Comparison of ENCODE assay signal across 21 cellular contexts in genomic region chr9:22514866-22515265, GRCh38.
"Had no signal": no experiment of that assay in that cellular context is flagged by ENCODE, and none has a peak within 500 bp of the region (broad histone marks: within the 10 kb centered on the region; RNA-seq: fewer than 3 reads in every experiment).

No MANE protein-coding gene starts in this region.

- ATAC-seq: activated CD4-positive, alpha-beta T cell treated with anti-CD3 and anti-CD28 coated beads for 36 hours; left lung; right cardiac atrium; WTC11 had no signal

- H3K4me3 Mint-ChIP-seq: activated CD4-positive, alpha-beta memory T cell treated with anti-CD3 and anti-CD28 coated beads for 36 hours; activated CD4-positive, alpha-beta T cell treated with anti-CD3 and anti-CD28 coated beads for 36 hours; activated naive CD8-positive, alpha-beta T cell; activated T-helper 1 cell treated with anti-CD3 and anti-CD28 coated beads, Interleukin-12 subunit alpha, Interleukin-12 subunit beta, Interleukin-2, Interleukin-4 antibody, amounts not matched to agents 30 ng/mL and 10 ng/mL and 1 ng/mL, durations not matched to agents 14 hours and 24 hours and 36 hours; neural crest cell; WTC11 had no signal

- H3K4me1 ChIP-seq: left lung, prostate gland, stomach, vagina had no signal

- H3K36me3 ChIP-seq: cardiac muscle cell, left lung, prostate gland, stomach, vagina had no signal

- H3K27ac ChIP-seq: cardiac muscle cell, left lung, prostate gland, skin epidermis, stomach, vagina had no signal

- H3K27me3 Mint-ChIP-seq: activated CD4-positive, alpha-beta memory T cell treated with anti-CD3 and anti-CD28 coated beads for 36 hours; activated naive CD8-positive, alpha-beta T cell had no signal

- H3K36me3 Mint-ChIP-seq: activated CD4-positive, alpha-beta memory T cell treated with anti-CD3 and anti-CD28 coated beads for 36 hours; activated naive CD8-positive, alpha-beta T cell had no signal

- H3K27me3 ChIP-seq: cardiac muscle cell, left lung, stomach, vagina had no signal

- H3K9me3 Mint-ChIP-seq: activated CD4-positive, alpha-beta memory T cell treated with anti-CD3 and anti-CD28 coated beads for 36 hours; activated T-helper 1 cell treated with anti-CD3 and anti-CD28 coated beads, Interleukin-12 subunit alpha, Interleukin-12 subunit beta, Interleukin-2, Interleukin-4 antibody, amounts not matched to agents 30 ng/mL and 10 ng/mL and 1 ng/mL, durations not matched to agents 14 hours and 24 hours and 36 hours had no signal

- H3K9me3 ChIP-seq: left lung, prostate gland, stomach, vagina had no signal

- H3K4me1 Mint-ChIP-seq: activated CD4-positive, alpha-beta T cell treated with anti-CD3 and anti-CD28 coated beads for 36 hours; neural crest cell; WTC11 had no signal

- DNase-seq: activated CD4-positive, alpha-beta memory T cell treated with anti-CD3 and anti-CD28 coated beads for 36 hours; activated CD4-positive, alpha-beta T cell treated with anti-CD3 and anti-CD28 coated beads for 36 hours; activated T-cell treated with anti-CD3 and anti-CD28 coated beads for 4 hours; dermis blood vessel endothelial cell; effector memory CD4-positive, alpha-beta T cell; foreskin melanocyte; kidney; left lung; right cardiac atrium; stimulated activated CD4-positive, alpha-beta T cell treated with anti-CD3 and anti-CD28 coated beads, Interleukin-15, amount 100 ng/mL, for 24 hours; stimulated activated CD4-positive, alpha-beta T cell treated with anti-CD3 and anti-CD28 coated beads, Interleukin-2, amount 100 ng/mL, for 48 hours; stomach; trophoblast cell had no signal

- H3K4me3 ChIP-seq: cardiac muscle cell, left lung, prostate gland, skin epidermis, stomach, vagina had no signal

- H3K27ac Mint-ChIP-seq: activated CD4-positive, alpha-beta memory T cell treated with anti-CD3 and anti-CD28 coated beads for 36 hours; activated CD4-positive, alpha-beta T cell treated with anti-CD3 and anti-CD28 coated beads for 36 hours; activated naive CD8-positive, alpha-beta T cell; activated T-helper 1 cell treated with anti-CD3 and anti-CD28 coated beads, Interleukin-12 subunit alpha, Interleukin-12 subunit beta, Interleukin-2, Interleukin-4 antibody, amounts not matched to agents 30 ng/mL and 10 ng/mL and 1 ng/mL, durations not matched to agents 14 hours and 24 hours and 36 hours; WTC11 had no signal
